ENCODE assay signal across 28 cellular contexts in the genomic region with DNA sequence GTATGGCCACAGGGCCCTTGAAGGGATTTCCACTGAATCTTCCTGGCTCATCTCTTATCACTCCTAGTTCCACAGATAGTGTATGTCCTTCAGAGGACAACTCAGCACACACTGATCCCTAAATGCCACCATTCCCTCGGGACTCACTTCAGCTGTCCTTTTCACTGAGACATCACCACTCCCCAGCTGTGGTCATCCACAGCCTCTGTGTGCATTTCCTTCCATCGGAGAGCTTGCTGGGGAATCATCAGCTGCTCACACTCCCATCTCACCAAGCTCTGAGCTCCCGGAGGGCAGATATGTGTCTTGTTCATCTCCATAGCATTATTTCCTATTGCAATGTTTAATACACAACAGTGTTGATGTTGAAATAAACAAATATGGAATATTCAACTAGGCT.
"Had no signal": no experiment of that assay in that cellular context is flagged by ENCODE, and none has a peak within 500 bp of the region (broad histone marks: within the 10 kb centered on the region; RNA-seq: fewer than 3 reads in every experiment).

No MANE protein-coding gene starts in this region.

- H3K27me3 Mint-ChIP-seq: activated naive CD4-positive, alpha-beta T cell treated with anti-CD3 and anti-CD28 coated beads, Interleukin-2, amount 50 U/mL, for 24 hours; activated T-cell treated with anti-CD3 and anti-CD28 coated beads, Interleukin-2, amount 50 U/mL, for 24 hours; activated T-helper 17 cell treated with anti-CD3 and anti-CD28 coated beads, Interleukin-2, amount 50 U/mL, for 72 hours; naive thymus-derived CD4-positive, alpha-beta T cell; T-helper 17 cell had no signal

- H3K4me3 Mint-ChIP-seq: activated naive CD4-positive, alpha-beta T cell treated with anti-CD3 and anti-CD28 coated beads, Interleukin-2, amount 50 U/mL, for 24 hours; activated T-cell treated with anti-CD3 and anti-CD28 coated beads, Interleukin-2, amount 50 U/mL, for 24 hours; activated T-helper 17 cell treated with anti-CD3 and anti-CD28 coated beads, Interleukin-2, amount 50 U/mL, for 72 hours; T-helper 17 cell; type B pancreatic cell had no signal

- DNase-seq: activated CD4-positive, alpha-beta T cell treated with anti-CD3 and anti-CD28 coated beads, Interleukin-2, amount 50 U/mL, for 4 hours; activated CD4-positive, CD25-positive, alpha-beta regulatory T cell treated with anti-CD3 and anti-CD28 coated beads, Interleukin-2, amount 50 U/mL, for 72 hours; activated CD8-positive, alpha-beta memory T cell treated with anti-CD3 and anti-CD28 coated beads, Interleukin-2, amount 50 U/mL, for 48 hours; activated T-cell treated with anti-CD3 and anti-CD28 coated beads, Interleukin-2, amount 50 U/mL, for 24 hours; adrenal gland; aorta; body of pancreas; cerebellar nuclear complex; colonic mucosa; dorsolateral prefrontal cortex; effector memory CD4-positive, alpha-beta T cell; erythroblast; foreskin melanocyte; left cardiac atrium; left ventricle myocardium superior; mucosa of descending colon; naive thymus-derived CD4-positive, alpha-beta T cell; right cardiac atrium; spleen; stimulated activated naive CD8-positive, alpha-beta T cell treated with anti-CD3 and anti-CD28 coated beads, Interleukin-15, Interleukin-2, amounts not matched to agents 100 U/mL and 50 U/mL, for 24 hours; T-helper 17 cell; T1000; testis; uterus; WERI-Rb-1 had no signal

- H3K36me3 ChIP-seq: adrenal gland, colonic mucosa, spleen, uterus, WERI-Rb-1 had no signal

- H3K4me3 ChIP-seq: adrenal gland, body of pancreas, colonic mucosa, dorsolateral prefrontal cortex, mucosa of descending colon, spleen, testis, uterus had no signal

- H3K27me3 ChIP-seq: adrenal gland, body of pancreas, colonic mucosa, spleen, testis, uterus had no signal

- H3K27ac Mint-ChIP-seq: activated naive CD4-positive, alpha-beta T cell treated with anti-CD3 and anti-CD28 coated beads, Interleukin-2, amount 50 U/mL, for 24 hours; activated T-cell treated with anti-CD3 and anti-CD28 coated beads, Interleukin-2, amount 50 U/mL, for 24 hours; activated T-helper 17 cell treated with anti-CD3 and anti-CD28 coated beads, Interleukin-2, amount 50 U/mL, for 72 hours; T-helper 17 cell; type B pancreatic cell had no signal

- H3K9me3 Mint-ChIP-seq: activated naive CD4-positive, alpha-beta T cell treated with anti-CD3 and anti-CD28 coated beads, Interleukin-2, amount 50 U/mL, for 24 hours had no signal

- H3K27ac ChIP-seq: adrenal gland, body of pancreas, colonic mucosa, dorsolateral prefrontal cortex, spleen, testis, uterus, WERI-Rb-1 had no signal

- H3K36me3 Mint-ChIP-seq: activated naive CD4-positive, alpha-beta T cell treated with anti-CD3 and anti-CD28 coated beads, Interleukin-2, amount 50 U/mL, for 24 hours; type B pancreatic cell had no signal

- H3K9me3 ChIP-seq: adrenal gland, body of pancreas, colonic mucosa, mucosa of descending colon, testis, uterus had no signal

- H3K4me1 ChIP-seq: adrenal gland, colonic mucosa, testis, uterus had no signal
